Comparison of ENCODE assay signal across 23 cellular contexts in genomic region chr17:47816947-47817346, GRCh38. TPM values are rescaled to one million over a fixed set of nuclear protein-coding genes. Genes with fewer than 3 reads are reported as not detected.
"Had no signal": no experiment of that assay in that cellular context is flagged by ENCODE, and none has a peak within 500 bp of the region (broad histone marks: within the 10 kb centered on the region; RNA-seq: fewer than 3 reads in every experiment).

No MANE protein-coding gene starts in this region.

- H3K4me3 ChIP-seq: esophagus squamous epithelium, heart right ventricle, lower lobe of right lung, psoas muscle, sigmoid colon, suprapubic skin, transverse colon had no signal

- H3K9me3 Mint-ChIP-seq: effector memory CD8-positive, alpha-beta T cell; naive B cell; stimulated activated naive B cell treated with anti-CD40 and anti-IgM and Interleukin-4, amounts not matched to agents 10 μg/mL and 1 μg/mL and 100 μg/mL, for 72 hours; stimulated activated naive CD8-positive, alpha-beta T cell treated with anti-CD3 and anti-CD28 coated beads, Interleukin-15, amount 100 ng/mL, for 72 hours had no signal

- ATAC-seq: effector memory CD8-positive, alpha-beta T cell; heart right ventricle; left colon; left ventricle myocardium superior; lower lobe of right lung; psoas muscle; right cardiac atrium; stimulated activated naive B cell treated with anti-CD40 and anti-IgM and Interleukin-4, amounts not matched to agents 10 μg/mL and 1 μg/mL and 100 μg/mL, for 72 hours; stimulated activated naive CD8-positive, alpha-beta T cell treated with anti-CD3 and anti-CD28 coated beads, Interleukin-15, amount 100 ng/mL, for 72 hours had no signal

- H3K27ac ChIP-seq: esophagus squamous epithelium, heart right ventricle, lower lobe of right lung, psoas muscle, sigmoid colon, suprapubic skin, transverse colon had no signal

- H3K27me3 Mint-ChIP-seq: effector memory CD8-positive, alpha-beta T cell; naive B cell; stimulated activated naive B cell treated with anti-CD40 and anti-IgM and Interleukin-4, amounts not matched to agents 10 μg/mL and 1 μg/mL and 100 μg/mL, for 72 hours; stimulated activated naive CD8-positive, alpha-beta T cell treated with anti-CD3 and anti-CD28 coated beads, Interleukin-15, amount 100 ng/mL, for 72 hours had no signal

- H3K9me3 ChIP-seq: esophagus squamous epithelium, heart right ventricle, lower lobe of right lung, psoas muscle, sigmoid colon, suprapubic skin, transverse colon had no signal

- H3K4me3 Mint-ChIP-seq: stimulated activated naive B cell treated with anti-CD40 and anti-IgM and Interleukin-4, amounts not matched to agents 10 μg/mL and 1 μg/mL and 100 μg/mL, for 72 hours; stimulated activated naive CD8-positive, alpha-beta T cell treated with anti-CD3 and anti-CD28 coated beads, Interleukin-15, amount 100 ng/mL, for 72 hours had no signal

- DNase-seq: cortex of kidney; effector memory CD8-positive, alpha-beta T cell; erythroblast; esophagus squamous epithelium; foreskin melanocyte; glutamatergic neuron; heart right ventricle; hippocampal formation; left colon; left ventricle myocardium superior; lower lobe of right lung; naive B cell; psoas muscle; sigmoid colon; stimulated activated CD4-positive, alpha-beta T cell treated with anti-CD3 and anti-CD28 coated beads, Interleukin-2, amount 100 ng/mL, for 24 hours; stimulated activated CD4-positive, alpha-beta T cell treated with anti-CD3 and anti-CD28 coated beads, Interleukin-4, amount 100 ng/mL, for 24 hours; stimulated activated naive B cell treated with anti-CD40 and anti-IgM and Interleukin-4, amounts not matched to agents 10 μg/mL and 1 μg/mL and 100 μg/mL, for 72 hours; stimulated activated naive CD8-positive, alpha-beta T cell treated with anti-CD3 and anti-CD28 coated beads, Interleukin-15, amount 100 ng/mL, for 72 hours; transverse colon had no signal

- H3K27ac Mint-ChIP-seq: stimulated activated naive B cell treated with anti-CD40 and anti-IgM and Interleukin-4, amounts not matched to agents 10 μg/mL and 1 μg/mL and 100 μg/mL, for 72 hours; stimulated activated naive CD8-positive, alpha-beta T cell treated with anti-CD3 and anti-CD28 coated beads, Interleukin-15, amount 100 ng/mL, for 72 hours had no signal

- H3K27me3 ChIP-seq: esophagus squamous epithelium, heart right ventricle, sigmoid colon, suprapubic skin, transverse colon had no signal

RNA-seq across cellular contexts. Expression of gene LRRC46, which starts 14.5 kb away (rescaled TPM):
- total RNA-seq: left ventricle myocardium superior, mononuclear cell, skeletal muscle tissue, suprapubic skin had no signal
